Comparison of ENCODE assay signal across 12 cellular contexts in genomic region chr2:156663757-156664409, GRCh38.
A peak's percentile ranks its signal among the peaks of the same experiment; 100 is the strongest.
DNase-seq lines count a peak whose midpoint lies in the region; ATAC-seq and TF ChIP-seq lines count a peak whose summit lies in the region.
"Had no signal": no experiment of that assay in that cellular context is flagged by ENCODE, and none has a peak within 500 bp of the region (broad histone marks: within the 10 kb centered on the region; RNA-seq: fewer than 3 reads in every experiment).

No MANE protein-coding gene starts in this region.

- WGBS in hepatocyte (ENCODE audit: low lambda C conversion rate, missing lambda C conversion rate) = 42% methylated on average over 1 of the region's 1 CpG

- H3K9me2 ChIP-seq in hepatocyte (replicated peaks; ENCODE audit: insufficient read depth) = no peaks in the 10 kb centered on the region

- peak; percentile 66 for ATAC-seq in GM19467 (IDR thresholded peaks at IDR 0.05; ENCODE audit: unreplicated experiment)
- peak; percentile 62 for ATAC-seq in HG02970 (IDR thresholded peaks at IDR 0.05; ENCODE audit: low FRiP score, unreplicated experiment)

- no peak overlapping the region for H2AFZ ChIP-seq in hepatocyte

- H3K27ac ChIP-seq in hepatocyte = no peak overlapping the region
- H3K27ac ChIP-seq: thyroid gland had no signal

- H3K4me1 ChIP-seq in hepatocyte (ENCODE audit: insufficient read depth) = no peaks in the 10 kb centered on the region
- H3K4me1 ChIP-seq: thyroid gland had no signal

- no peaks in the 10 kb centered on the region for H3K9me3 ChIP-seq in hepatocyte (ENCODE audit: low read depth)
- H3K9me3 ChIP-seq: thyroid gland had no signal

- H3K79me2 ChIP-seq in hepatocyte = no peaks in the 10 kb centered on the region

- no peak overlapping the region for H3K4me2 ChIP-seq in hepatocyte

- no peaks in the 10 kb centered on the region for H3K27me3 ChIP-seq in hepatocyte
- H3K27me3 ChIP-seq: thyroid gland had no signal

- DNase-seq in GM13977 (ENCODE audit: low spot score) = peak; percentile 20
- peak; percentile 3 for DNase-seq in SK-MEL-5 (ENCODE audit: low read depth, low spot score)
- DNase-seq in hepatocyte (ENCODE audit: low spot score) = no peak
- DNase-seq in activated CD4-positive, CD25-positive, alpha-beta regulatory T cell (lab: John Stamatoyannopoulos, UW) = no peak
- no peak for DNase-seq in NCI-H187 (lab: John Stamatoyannopoulos, UW)
- DNase-seq in HuH-7 (ENCODE audit: low spot score) = no peak
- DNase-seq: activated CD8-positive, alpha-beta memory T cell treated with anti-CD3 and anti-CD28 coated beads, Interleukin-2, amount 50 U/mL, for 48 hours; C1 segment of cervical spinal cord; posterior cingulate gyrus; thyroid gland had no signal

- H3K4me3 ChIP-seq in hepatocyte = no peak overlapping the region
- H3K4me3 ChIP-seq: thyroid gland had no signal

- no peaks in the 10 kb centered on the region for H3K36me3 ChIP-seq in hepatocyte (replicated peaks; ENCODE audit: insufficient read depth, low read depth)
- H3K36me3 ChIP-seq: thyroid gland had no signal

- in situ Hi-C loops in GM13977 (cut with MboI; ENCODE audit: low pct_unique_long_range_greater_than_20kb, low sequenced_read_pairs, unreplicated experiment) = no loop called here
- in situ Hi-C loops in SK-MEL-5 (cut with HindIII; ENCODE audit: low pct_unique_long_range_greater_than_20kb, low sequenced_read_pairs) = no loop called here

- TF ChIP-seq CTCF in GM13977 (IDR thresholded peaks at IDR 0.05; ENCODE audit: extremely low read depth, insufficient read depth, missing control alignments) (no peak), hepatocyte (IDR thresholded peaks at IDR 0.05; ENCODE audit: poor library complexity) (no peak)

- H4K20me1 ChIP-seq in hepatocyte (ENCODE audit: insufficient read depth, poor library complexity, severe bottlenecking) = no peaks in the 10 kb centered on the region

Comparison
In these comparisons a context has a peak if more than half of its experiments do, and no peak if none do; other contexts are left out.
1. DNase-seq: peak in GM13977 (single experiment) and SK-MEL-5 (single experiment); none in hepatocyte (single experiment), activated CD4-positive, CD25-positive, alpha-beta regulatory T cell (0 of 4), NCI-H187 (0 of 2) and HuH-7 (single experiment).